In the genomic region with DNA sequence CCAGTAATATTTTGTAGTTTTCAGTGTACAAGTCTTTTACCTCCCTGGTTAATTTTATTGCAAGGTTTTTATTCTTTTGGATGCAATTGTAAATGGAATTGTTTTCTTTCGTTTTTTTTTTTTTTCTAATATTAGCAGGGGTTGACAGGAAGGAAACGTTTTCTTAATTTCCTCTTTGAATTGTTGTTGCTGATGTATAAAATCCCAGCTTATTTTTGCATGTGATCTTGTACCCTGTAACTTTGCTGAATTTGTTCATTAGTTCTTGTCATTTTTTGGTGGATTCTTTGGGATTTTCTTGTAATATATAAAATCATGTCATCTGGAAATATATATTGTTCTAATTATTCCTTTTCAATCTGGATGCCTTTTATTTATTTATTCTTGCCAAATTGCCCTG, we compare ENCODE assay signal across 15 cellular contexts.
DNase-seq lines count a peak whose midpoint lies in the region; ATAC-seq, FAIRE-seq and TF ChIP-seq lines count a peak whose summit lies in the region.
"Had no signal": no experiment of that assay in that cellular context is flagged by ENCODE, and none has a peak within 500 bp of the region (broad histone marks: within the 10 kb centered on the region; RNA-seq: fewer than 3 reads in every experiment).

No MANE protein-coding gene starts in this region.

- H3K9me3 ChIP-seq in right cardiac atrium (ENCODE audit: control insufficient read depth, low read length) (peaks cover 5% of the 10 kb centered on the region), psoas muscle (no peaks in the 10 kb centered on the region)

- ATAC-seq in activated T-cell treated with anti-CD3 and anti-CD28 coated beads, Interleukin-2, amount 50 U/mL, for 72 hours (replicated peaks in 1 of 2) = no peak
- ATAC-seq in left ventricle myocardium superior (peak; percentile 54), right cardiac atrium (no peak), psoas muscle (no peak)
- ATAC-seq: GM12878, HCT116 had no signal

- no peak overlapping the region for H3K4me3 ChIP-seq in right cardiac atrium (ENCODE audit: low read length)
- H3K4me3 ChIP-seq in psoas muscle = no peak overlapping the region
- H3K4me3 ChIP-seq: GM12878 had no signal

- WGBS in right cardiac atrium = 32% methylated on average over 2 of the region's 2 CpGs
- 50 to 56% (median 52%) methylated on average over 2 of the region's 2 CpGs for WGBS in psoas muscle, 3 donors

- no peaks in the 10 kb centered on the region for H3K9me3 Mint-ChIP-seq in activated T-cell treated with anti-CD3 and anti-CD28 coated beads, Interleukin-2, amount 50 U/mL, for 72 hours
- H3K9me3 Mint-ChIP-seq: CD4-positive, alpha-beta T cell had no signal

- no peak for DNase-seq in activated T-cell treated with anti-CD3 and anti-CD28 coated beads, Interleukin-2, amount 50 U/mL, for 72 hours
- DNase-seq in activated T-cell treated with anti-CD3 and anti-CD28 coated beads, Interleukin-2, amount 50 U/mL, for 1 hour = no peak
- DNase-seq in left ventricle myocardium superior (no peak), right cardiac atrium (no peak), psoas muscle (no peak), posterior vena cava (ENCODE audit: low spot score) (no peak), D721Med (ENCODE audit: insufficient read length, low spot score) (no peak), NCI-H82 treated with DMSO at 0.1 percent for 48 hours (lab: John Stamatoyannopoulos, UW; ENCODE audit: unreplicated experiment) (no peak)
- DNase-seq: Calu3; CD4-positive, alpha-beta T cell; DMS79 had no signal

- H3K27me3 ChIP-seq in right cardiac atrium (ENCODE audit: control insufficient read depth, insufficient read depth) = no peaks in the 10 kb centered on the region
- no peaks in the 10 kb centered on the region for H3K27me3 ChIP-seq in psoas muscle (ENCODE audit: insufficient read depth in 3 of 3, low read length in 2 of 3)

- TF ChIP-seq CTCF in psoas muscle (IDR thresholded peaks at IDR 0.05) (no peak), D721Med (IDR thresholded peaks at IDR 0.05; ENCODE audit: insufficient read depth, missing control alignments) (no peak)

- intact Hi-C loops in left ventricle myocardium superior (cut with micrococcal nuclease) (no loop called here), right cardiac atrium (cut with DNase I) (no loop called here), psoas muscle (cut with DNase I) (no loop called here), posterior vena cava (cut with DNase I) (no loop called here)

- H3K36me3 ChIP-seq in psoas muscle (ENCODE audit: insufficient read depth in 1 of 2, low read depth in 1 of 2) = no peaks in the 10 kb centered on the region

- FAIRE-seq in D721Med (lab: Jason Lieb, UNC) = no peak
- FAIRE-seq: GM12878, GM18507 had no signal

- H3K27ac ChIP-seq in right cardiac atrium (ENCODE audit: low read length) (no peak overlapping the region), psoas muscle (peak overlapping the region; percentile 7)
- H3K27ac ChIP-seq: 22Rv1 had no signal

- H3K4me3 Mint-ChIP-seq in activated T-cell treated with anti-CD3 and anti-CD28 coated beads, Interleukin-2, amount 50 U/mL, for 72 hours = no peak overlapping the region
- H3K4me3 Mint-ChIP-seq: CD4-positive, alpha-beta T cell had no signal

- H3K36me3 Mint-ChIP-seq in activated T-cell treated with anti-CD3 and anti-CD28 coated beads, Interleukin-2, amount 50 U/mL, for 72 hours (ENCODE audit: insufficient read depth in 2 of 2) = no peaks in the 10 kb centered on the region

- peaks cover 22% of the 10 kb centered on the region for H3K27me3 Mint-ChIP-seq in activated T-cell treated with anti-CD3 and anti-CD28 coated beads, Interleukin-2, amount 50 U/mL, for 72 hours (ENCODE audit: low read depth)
- H3K27me3 Mint-ChIP-seq: CD4-positive, alpha-beta T cell had no signal

- H3K4me1 ChIP-seq in right cardiac atrium (ENCODE audit: control insufficient read depth, insufficient read depth, low read length) (no peaks in the 10 kb centered on the region), psoas muscle (no peaks in the 10 kb centered on the region)

- H3K27ac Mint-ChIP-seq in activated T-cell treated with anti-CD3 and anti-CD28 coated beads, Interleukin-2, amount 50 U/mL, for 72 hours = peak overlapping the region; percentile 38
- H3K27ac Mint-ChIP-seq: CD4-positive, alpha-beta T cell had no signal

- H3K4me1 Mint-ChIP-seq in activated T-cell treated with anti-CD3 and anti-CD28 coated beads, Interleukin-2, amount 50 U/mL, for 72 hours (ENCODE audit: low read depth) = peaks cover 13% of the 10 kb centered on the region
